ENCODE assay signal across 8 cellular contexts in genomic region chr5:72847989-72848473, GRCh38. TPM values are rescaled to one million over a fixed set of nuclear protein-coding genes. Genes with fewer than 3 reads are reported as not detected.
A peak's percentile ranks its signal among the peaks of the same experiment; 100 is the strongest.
DNase-seq lines count a peak whose midpoint lies in the region; ATAC-seq and TF ChIP-seq lines count a peak whose summit lies in the region.

No MANE protein-coding gene starts in this region.

- peaks cover 14% of the 10 kb centered on the region for H3K36me3 Mint-ChIP-seq in nephron (ENCODE audit: low read depth)

- H3K9ac ChIP-seq in KMS-11 = peak overlapping the region; percentile 94

- peaks cover 44% of the 10 kb centered on the region for H3K36me3 ChIP-seq in DOHH2 (ENCODE audit: control insufficient read depth, low read length)
- H3K36me3 ChIP-seq in KMS-11 (ENCODE audit: insufficient read depth) = peaks cover 14% of the 10 kb centered on the region; the same call in 1 of the 2 replicates

- H3K79me2 ChIP-seq in DOHH2 (ENCODE audit: control insufficient read depth, low read length) (peaks cover 93% of the 10 kb centered on the region), KMS-11 (ENCODE audit: insufficient read depth, low read depth) (peaks cover 65% of the 10 kb centered on the region)

- peaks cover 64% of the 10 kb centered on the region for H3K4me1 Mint-ChIP-seq in nephron

- H3K27ac Mint-ChIP-seq in nephron = peak overlapping the region; percentile 98 to 100 (median 98)

- peak overlapping the region; percentile 97 to 98 (median 98) for H3K4me3 Mint-ChIP-seq in nephron

- peaks cover 24% of the 10 kb centered on the region for H4K20me1 ChIP-seq in DOHH2 (ENCODE audit: control insufficient read depth, insufficient read depth, low read depth, low read length)
- H4K20me1 ChIP-seq in KMS-11 (ENCODE audit: insufficient read depth) = peaks cover 37% of the 10 kb centered on the region

- CTCF ChIA-PET in RWPE1 (lab: Yijun Ruan, JAX) = interaction anchor here (0.5 kb wide), 1 partner anchor 529 kb away, joined by 4 read pairs; no protein-coding TSS in a partner anchor

- H3K27ac ChIP-seq in DOHH2 (ENCODE audit: low read depth, low read length) (peak overlapping the region; percentile 82), KMS-11 (peak overlapping the region; percentile 95), RWPE1 (peak overlapping the region; percentile 94)

- peak; percentile 91 for DNase-seq in RWPE1 (ENCODE audit: low spot score)
- DNase-seq in activated effector memory CD4-positive, alpha-beta T cell treated with Interleukin-2 at 50 U/mL for 16 hours = peak; percentile 79
- DNase-seq in fibroblast of the aortic adventitia (ENCODE audit: low read depth) = peak; percentile 92
- DNase-seq in stimulated activated naive CD8-positive, alpha-beta T cell treated with anti-CD3 and anti-CD28 coated beads, Interleukin-15, Interleukin-2, amounts not matched to agents 100 U/mL and 50 U/mL, for 24 hours = peak; percentile 85

- H3F3A ChIP-seq in DOHH2 (ENCODE audit: control insufficient read depth, insufficient read depth) = peaks cover 4% of the 10 kb centered on the region; the same call in 1 of the 2 replicates

- H3K4me3 ChIP-seq in DOHH2 (ENCODE audit: low read length) (peak overlapping the region; percentile 94), KMS-11 (IDR thresholded peaks at IDR 0.05; ENCODE audit: insufficient read depth, low read depth, low read length) (no peak overlapping the region), fibroblast of the aortic adventitia (ENCODE audit: low read depth, low read length) (peak overlapping the region; percentile 84)

- H3K4me2 ChIP-seq in DOHH2 (ENCODE audit: low read length) (peak overlapping the region; percentile 91), KMS-11 (peak overlapping the region; percentile 68)

- TF ChIP-seq CTCF in DOHH2 (IDR thresholded peaks at IDR 0.05; ENCODE audit: low read depth, low read length, poor library complexity, severe bottlenecking) (no peak), KMS-11 (conservative IDR thresholded peaks at IDR 0.05; ENCODE audit: low read depth, low read length) (0 out of 2 replicates have a peak, but pooled peaks have one; percentile 26), RWPE1 (conservative IDR thresholded peaks at IDR 0.05; ENCODE audit: low read depth) (no peak), fibroblast of the aortic adventitia (IDR thresholded peaks at IDR 0.05; ENCODE audit: insufficient read depth, low read length) (no peak), nephron (IDR thresholded peaks at IDR 0.05; ENCODE audit: unreplicated experiment in 3 of 3) (no peak)

- peak; percentile 85 for ATAC-seq in GM21737 (IDR thresholded peaks at IDR 0.05; ENCODE audit: unreplicated experiment)
- ATAC-seq in stimulated activated naive CD8-positive, alpha-beta T cell treated with anti-CD3 and anti-CD28 coated beads, Interleukin-15, Interleukin-2, amounts not matched to agents 100 U/mL and 50 U/mL, for 24 hours = peak; percentile 88

- no peaks in the 10 kb centered on the region for H3K9me3 ChIP-seq in DOHH2 (ENCODE audit: control insufficient read depth, insufficient read depth, low read length)

- peak overlapping the region; percentile 30; the same call in 1 of the 2 replicates for H2AFZ ChIP-seq in KMS-11 (ENCODE audit: low read depth)

- POLR2A ChIA-PET in RWPE1 (lab: Yijun Ruan, JAX; ENCODE audit: low non-redundant PET) = interaction anchor here (1.1 kb wide), 1 partner anchor 10 kb away, joined by 3 read pairs; no protein-coding TSS in a partner anchor

- no peaks in the 10 kb centered on the region for H3K9me2 ChIP-seq in DOHH2 (replicated peaks; ENCODE audit: control insufficient read depth, low read length)

- H3K4me1 ChIP-seq in DOHH2 (ENCODE audit: control insufficient read depth, low read length) = peaks cover 54% of the 10 kb centered on the region
- peaks cover 47% of the 10 kb centered on the region for H3K4me1 ChIP-seq in KMS-11 (ENCODE audit: low read depth, poor library complexity, severe bottlenecking)

- H3K27me3 ChIP-seq in DOHH2 (ENCODE audit: control insufficient read depth, low read length) = no peaks in the 10 kb centered on the region
- no peaks in the 10 kb centered on the region for H3K27me3 ChIP-seq in KMS-11 (ENCODE audit: insufficient read depth, low read depth)

- H3K27me3 Mint-ChIP-seq in nephron (ENCODE audit: low read depth) = no peaks in the 10 kb centered on the region

- H3K9me3 Mint-ChIP-seq in nephron = no peaks in the 10 kb centered on the region

RNA-seq across cellular contexts. Expression of gene TNPO1, which starts 31.6 kb away (rescaled TPM):
- total RNA-seq in fibroblast of the aortic adventitia (ENCODE audit: low replicate concordance) = 253 and 1,825 TPM in 2 replicates
